Comparison of ENCODE assay signal across 13 cellular contexts in genomic region chr6:24394777-24395437, GRCh38. TPM values are rescaled to one million over a fixed set of nuclear protein-coding genes. Genes with fewer than 3 reads are reported as not detected.
DNase-seq lines count a peak whose midpoint lies in the region; ATAC-seq and TF ChIP-seq lines count a peak whose summit lies in the region.
"Had no signal": no experiment of that assay in that cellular context is flagged by ENCODE, and none has a peak within 500 bp of the region (broad histone marks: within the 10 kb centered on the region; RNA-seq: fewer than 3 reads in every experiment).

No MANE protein-coding gene starts in this region.

- TF ChIP-seq CTCF in thyroid gland (IDR thresholded peaks at IDR 0.05), result no peak

- no peaks in the 10 kb centered on the region for H3K4me1 ChIP-seq in thyroid gland

- DNase-seq in Right ventricle myocardium superior (no peak), left ventricle myocardium superior (no peak), SKM-1 treated with dmso at 0.1 percent for 144 hours (lab: John Stamatoyannopoulos, UW; ENCODE audit: unreplicated experiment) (peak; percentile 77), glomerular visceral epithelial cell (ENCODE audit: extremely low spot score) (peak; percentile 59), thyroid gland (no peak), NCI-H2196 (lab: John Stamatoyannopoulos, UW; ENCODE audit: unreplicated experiment) (no peak), foreskin melanocyte (no peak)
- DNase-seq: 8988T; activated CD4-positive, alpha-beta T cell treated with anti-CD3 and anti-CD28 coated beads for 36 hours; activated effector memory CD4-positive, alpha-beta T cell treated with anti-CD3 and anti-CD28 coated beads, Interleukin-2, amount 50 U/mL, for 16 hours; kidney; NCI-H2081 had no signal

- no peak overlapping the region for H3K27ac ChIP-seq in thyroid gland

- intact Hi-C loops in Right ventricle myocardium superior (cut with DNase I) (no loop called here), left ventricle myocardium superior (cut with micrococcal nuclease) (no loop called here), thyroid gland (cut with DNase I) (loop anchor here (5.0 to 10.0 kb wide), 2 partner anchors 113 to 330 kb away; no protein-coding TSS in a partner anchor)

- TF ChIP-seq POLR2A in thyroid gland (IDR thresholded peaks at IDR 0.05), result no peak

- H3K4me3 ChIP-seq in thyroid gland (replicated peaks in 1 of 3), result no peak overlapping the region

- H3K9me3 ChIP-seq in thyroid gland, result no peaks in the 10 kb centered on the region

- no peaks in the 10 kb centered on the region for H3K36me3 ChIP-seq in thyroid gland

- no peaks in the 10 kb centered on the region for H3K27me3 ChIP-seq in thyroid gland

- WGBS in thyroid gland, 2 donors, result 76 to 83% methylated on average over 4 of the region's 4 CpGs

- ATAC-seq in Right ventricle myocardium superior (ENCODE audit: poor library complexity) (peak; percentile 34), left ventricle myocardium superior (no peak), HG03354 (IDR thresholded peaks at IDR 0.05; ENCODE audit: poor library complexity, severe bottlenecking, unreplicated experiment) (no peak)
- ATAC-seq: activated CD4-positive, alpha-beta T cell treated with anti-CD3 and anti-CD28 coated beads for 36 hours had no signal

RNA-seq across cellular contexts. Expression of gene MRS2, which starts 7.8 kb away (rescaled TPM):
- total RNA-seq in Right ventricle myocardium superior, result 43.8 TPM
- 44.3 TPM for total RNA-seq in left ventricle myocardium superior
- total RNA-seq in thyroid gland, result 10 to 100 TPM; 23.1 to 37.8 (median 30.4) TPM

RNA-seq across cellular contexts. Expression of gene DCDC2, which starts 37.0 kb away (rescaled TPM):
- not detected for total RNA-seq in Right ventricle myocardium superior
- total RNA-seq in left ventricle myocardium superior, result not detected
- total RNA-seq in thyroid gland, result 10 to 100 TPM in 3 of 4 donors, 1 to 10 TPM in 1; 8.7 to 14.8 (median 12.3) TPM

Comparison
In these comparisons a context has a peak if more than half of its experiments do, and no peak if none do; other contexts are left out.
1. DNase-seq: peak in SKM-1 treated with dmso at 0.1 percent for 144 hours (single experiment) and glomerular visceral epithelial cell (single experiment); none in Right ventricle myocardium superior (single experiment), left ventricle myocardium superior (single experiment), thyroid gland (0 of 2), NCI-H2196 (single experiment) and foreskin melanocyte (single experiment).